ENCODE assay signal across 14 cellular contexts in genomic region chr18:57747809-57748680, GRCh38.
DNase-seq lines count a peak whose midpoint lies in the region; ATAC-seq and TF ChIP-seq lines count a peak whose summit lies in the region.
"Had no signal": no experiment of that assay in that cellular context is flagged by ENCODE, and none has a peak within 500 bp of the region (broad histone marks: within the 10 kb centered on the region; RNA-seq: fewer than 3 reads in every experiment).

No MANE protein-coding gene starts in this region.

- DNase-seq in RPMI8226 (no peak), NCI-H1436 (lab: John Stamatoyannopoulos, UW) (no peak)
- no peak for DNase-seq in stimulated activated CD4-positive, alpha-beta T cell treated with anti-CD3 and anti-CD28 coated beads, Interleukin-2, amount 100 ng/mL, for 24 hours
- DNase-seq: activated CD4-positive, alpha-beta T cell treated with anti-CD3 and anti-CD28 coated beads, Interleukin-2, amount 10 ng/mL, durations not matched to agents 24 days and 14 days; activated naive CD4-positive, alpha-beta T cell treated with Interleukin-2 at 50 U/mL for 16 hours; CD4-positive, alpha-beta T cell; H9; NCI-H1092 had no signal

- H3K79me2 ChIP-seq in SU-DHL-6 (ENCODE audit: insufficient read depth, low read length), result no peaks in the 10 kb centered on the region

- no peaks in the 10 kb centered on the region for H3F3A ChIP-seq in SU-DHL-6 (ENCODE audit: insufficient read depth)

- no peak overlapping the region for H3K4me3 ChIP-seq in HEK293 (ENCODE audit: low read depth, low read length)
- H3K4me3 ChIP-seq in SU-DHL-6 (ENCODE audit: insufficient read depth, low read length, poor library complexity, severe bottlenecking), result no peak overlapping the region
- H3K4me3 ChIP-seq in muscle layer of duodenum (ENCODE audit: low read depth in 1 of 2, low read length in 2 of 2), result no peak overlapping the region

- peak overlapping the region; percentile 52 for H3K27ac ChIP-seq in HEK293 (ENCODE audit: extremely low read depth, low read depth, low read length)
- no peak overlapping the region for H3K27ac ChIP-seq in SU-DHL-6 (ENCODE audit: low read depth, low read length)
- H3K27ac ChIP-seq in muscle layer of duodenum (ENCODE audit: low read length), result peak overlapping the region; percentile 0
- H3K27ac ChIP-seq: HL-60 had no signal

- no peak overlapping the region for H2AFZ ChIP-seq in SU-DHL-6 (ENCODE audit: low read depth, low read length, severe bottlenecking)

- no peak overlapping the region for H3K9ac ChIP-seq in SU-DHL-6 (ENCODE audit: low read length)

- CTCF ChIA-PET in HEK293 (lab: Yijun Ruan, JAX), result interaction anchor here (0.7 to 1.2 kb wide), 3 partner anchors 13 to 118 kb away, joined by 3 to 4 read pairs (median 3); no protein-coding TSS in a partner anchor

- H3K4me1 ChIP-seq in HEK293 (ENCODE audit: control insufficient read depth, insufficient read depth, low read length), result peaks cover 30% of the 10 kb centered on the region
- H3K4me1 ChIP-seq in muscle layer of duodenum (ENCODE audit: control insufficient read depth in 1 of 2, insufficient read depth in 2 of 2, low read length in 2 of 2), result peaks cover 7 to 10% of the 10 kb centered on the region in 2 donors

- TF ChIP-seq CTCF in HEK293 (tag by site-specific recombination; IDR thresholded peaks at IDR 0.05), result no peak
- TF ChIP-seq CTCF in SU-DHL-6 (IDR thresholded peaks at IDR 0.05; ENCODE audit: insufficient read depth, low read length, poor library complexity, severe bottlenecking), result no peak

- H3K9me2 ChIP-seq in SU-DHL-6 (replicated peaks; ENCODE audit: insufficient read depth, low read length), result no peaks in the 10 kb centered on the region

- H3K9me3 ChIP-seq in HEK293 (ENCODE audit: control insufficient read depth, insufficient read depth, low read depth, low read length) (no peaks in the 10 kb centered on the region), SU-DHL-6 (ENCODE audit: insufficient read depth, low read length) (no peaks in the 10 kb centered on the region), muscle layer of duodenum (ENCODE audit: control insufficient read depth in 1 of 2, low read length in 2 of 2) (no peaks in the 10 kb centered on the region)

- 0 out of 2 replicates have a peak, but pooled peaks cover 4% of the 10 kb centered on the region for H4K20me1 ChIP-seq in SU-DHL-6 (ENCODE audit: low read depth, low read length)

- H3K36me3 ChIP-seq in HEK293 (ENCODE audit: control insufficient read depth in 2 of 2, insufficient read depth in 1 of 2, low read length in 2 of 2), result no peaks in the 10 kb centered on the region
- no peaks in the 10 kb centered on the region for H3K36me3 ChIP-seq in SU-DHL-6 (ENCODE audit: low read length)
- peaks cover 0 to 5% of the 10 kb centered on the region in 2 donors for H3K36me3 ChIP-seq in muscle layer of duodenum (ENCODE audit: control insufficient read depth in 1 of 2, insufficient read depth in 2 of 2, low read length in 2 of 2)

- POLR2A ChIA-PET in HEK293 (lab: Yijun Ruan, JAX), result no interaction called here

- peak overlapping the region; percentile 17 for H3K4me2 ChIP-seq in SU-DHL-6 (ENCODE audit: low read depth, low read length, poor library complexity, severe bottlenecking)

- no peaks in the 10 kb centered on the region for H3K27me3 ChIP-seq in SU-DHL-6 (ENCODE audit: low read length)
- no peaks in the 10 kb centered on the region for H3K27me3 ChIP-seq in muscle layer of duodenum (ENCODE audit: low read depth, low read length)

- peak; percentile 19 for ATAC-seq in GM18502 (IDR thresholded peaks at IDR 0.05; ENCODE audit: poor library complexity, unreplicated experiment)
- no peak for ATAC-seq in GM18873 (IDR thresholded peaks at IDR 0.05; ENCODE audit: low FRiP score, unreplicated experiment)

TF ChIP-seq in HEK293, 187 proteins besides CTCF, POLR2A, EP300 and RAD21:
- TF ChIP-seq ZFP41 (tag by site-specific recombination; IDR thresholded peaks at IDR 0.05; ENCODE audit: borderline replicate concordance) (no peak), ZNF623 (tag by site-specific recombination; IDR thresholded peaks at IDR 0.05) (0 out of 2 replicates have a peak, but pooled peaks have one; percentile 7), ZNF677 (tag by site-specific recombination; IDR thresholded peaks at IDR 0.05) (no peak), ZNF426 (tag by site-specific recombination; IDR thresholded peaks at IDR 0.05) (no peak), ZNF747 (tag by site-specific recombination; IDR thresholded peaks at IDR 0.05) (no peak), ZNF561 (tag by site-specific recombination; IDR thresholded peaks at IDR 0.05; ENCODE audit: borderline replicate concordance) (no peak), KLF1 (tag by site-specific recombination; IDR thresholded peaks at IDR 0.05) (no peak), ZNF473 (tag by site-specific recombination; IDR thresholded peaks at IDR 0.05) (no peak)
TF ChIP-seq in HEK293: peak in this region for 1.
